21 cellular contexts compared by ENCODE assay signal in the genomic region with DNA sequence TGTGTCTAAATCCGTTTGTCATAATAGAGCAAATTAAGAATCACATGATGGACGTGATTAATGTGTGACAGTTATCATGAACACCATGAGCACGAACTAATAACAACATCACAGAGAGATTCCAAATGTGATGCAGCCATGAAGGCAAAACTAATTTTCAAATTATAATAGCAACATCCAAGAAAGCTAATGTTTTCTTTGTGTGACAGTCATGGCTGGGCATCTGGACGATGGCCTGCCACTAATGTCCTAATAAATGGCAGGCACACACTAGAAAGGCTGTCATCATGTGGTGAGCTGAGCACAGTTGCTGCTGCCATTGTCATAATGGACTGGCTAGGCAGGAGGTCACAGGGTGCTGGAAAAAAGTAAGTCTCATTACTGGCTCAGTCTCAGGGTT.
"Had no signal": no experiment of that assay in that cellular context is flagged by ENCODE, and none has a peak within 500 bp of the region (broad histone marks: within the 10 kb centered on the region; RNA-seq: fewer than 3 reads in every experiment).

No MANE protein-coding gene starts in this region.

- ATAC-seq: activated CD4-positive, CD25-positive, alpha-beta regulatory T cell treated with anti-CD3 and anti-CD28 coated beads, Interleukin-2, amount 50 U/mL, for 24 hours; left colon; naive thymus-derived CD8-positive, alpha-beta T cell; right lobe of liver had no signal

- H3K4me1 ChIP-seq: colonic mucosa, right lobe of liver had no signal

- DNase-seq: activated CD4-positive, alpha-beta T cell treated with anti-CD3 and anti-CD28 coated beads for 48 hours; activated CD4-positive, alpha-beta T cell treated with anti-CD3 and anti-CD28 coated beads, Interleukin-2, amount 50 U/mL, for 48 hours; activated CD8-positive, alpha-beta memory T cell treated with anti-CD3 and anti-CD28 coated beads, Interleukin-2, amount 50 U/mL, for 4 hours; activated effector memory CD4-positive, alpha-beta T cell treated with anti-CD3 and anti-CD28 coated beads, Interleukin-2, amount 50 U/mL, for 16 hours; activated T-cell treated with anti-CD3 and anti-CD28 coated beads, Interleukin-2, amount 50 U/mL, for 1 hour; anterior cingulate cortex; colonic mucosa; effector CD8-positive, alpha-beta T cell; islet precursor cell; left colon; naive thymus-derived CD8-positive, alpha-beta T cell; right lobe of liver; stimulated activated CD4-positive, alpha-beta T cell treated with anti-CD3 and anti-CD28 coated beads, Interleukin-2, amount 100 ng/mL, for 48 hours; stimulated activated naive CD4-positive, alpha-beta T cell treated with Interleukin-2 at 50 U/mL for 16 hours; transverse colon had no signal

- H3K27me3 Mint-ChIP-seq: activated naive CD4-positive, alpha-beta T cell treated with anti-CD3 and anti-CD28 coated beads, Interleukin-2, amount 50 U/mL, for 24 hours; naive thymus-derived CD8-positive, alpha-beta T cell had no signal

- H3K4me3 ChIP-seq: colonic mucosa, hepatocyte, right lobe of liver, transverse colon had no signal

- H3K4me2 ChIP-seq: hepatocyte had no signal

- H3K9me3 ChIP-seq: colonic mucosa, right lobe of liver, transverse colon had no signal

- H3K9me3 Mint-ChIP-seq: activated naive CD4-positive, alpha-beta T cell treated with anti-CD3 and anti-CD28 coated beads, Interleukin-2, amount 50 U/mL, for 24 hours; mesothelial cell of epicardium had no signal

- H3K4me3 Mint-ChIP-seq: activated naive CD4-positive, alpha-beta T cell treated with anti-CD3 and anti-CD28 coated beads, Interleukin-2, amount 50 U/mL, for 24 hours; activated T-helper 1 cell treated with anti-CD3 and anti-CD28 coated beads, Interleukin-12 subunit alpha, Interleukin-12 subunit beta, Interleukin-2, Interleukin-4 antibody, amounts not matched to agents 30 ng/mL and 10 ng/mL and 1 ng/mL, durations not matched to agents 14 hours and 24 hours and 36 hours; mesothelial cell of epicardium; naive thymus-derived CD8-positive, alpha-beta T cell had no signal

- H3K27ac Mint-ChIP-seq: activated naive CD4-positive, alpha-beta T cell treated with anti-CD3 and anti-CD28 coated beads, Interleukin-2, amount 50 U/mL, for 24 hours; activated T-helper 1 cell treated with anti-CD3 and anti-CD28 coated beads, Interleukin-12 subunit alpha, Interleukin-12 subunit beta, Interleukin-2, Interleukin-4 antibody, amounts not matched to agents 30 ng/mL and 10 ng/mL and 1 ng/mL, durations not matched to agents 14 hours and 24 hours and 36 hours; mesothelial cell of epicardium had no signal

- H3K36me3 ChIP-seq: colonic mucosa, right lobe of liver, transverse colon had no signal

- H3K36me3 Mint-ChIP-seq: mesothelial cell of epicardium had no signal

- H3K27ac ChIP-seq: colonic mucosa, hepatocyte, right lobe of liver, transverse colon, VCaP had no signal
